Comparison of ENCODE assay signal across 32 cellular contexts in the genomic region with DNA sequence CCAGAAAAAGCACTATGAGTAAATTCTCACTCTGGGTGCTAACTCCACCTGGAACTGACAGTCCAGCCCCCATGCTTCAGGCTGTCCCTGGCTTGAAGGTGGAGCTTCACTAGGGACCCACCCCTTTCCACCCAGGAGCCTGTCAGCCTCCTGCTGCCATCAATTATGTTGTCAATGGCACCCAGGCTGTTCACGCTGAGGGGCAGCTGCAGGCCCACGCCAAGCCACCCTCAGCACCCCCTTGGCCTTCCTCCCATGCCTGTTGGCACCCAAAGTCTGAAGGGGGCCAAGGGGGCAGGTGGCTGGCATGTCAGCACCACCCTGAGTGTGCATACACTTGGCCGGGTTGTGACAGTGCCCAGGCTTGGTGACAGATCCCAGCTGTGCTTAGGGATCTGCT.
"Had no signal": no experiment of that assay in that cellular context is flagged by ENCODE, and none has a peak within 500 bp of the region (broad histone marks: within the 10 kb centered on the region; RNA-seq: fewer than 3 reads in every experiment).

No MANE protein-coding gene starts in this region.

- H3K27me3 ChIP-seq: brain microvascular endothelial cell, Peyer's patch had no signal

- H3K4me1 Mint-ChIP-seq: activated CD4-positive, alpha-beta memory T cell treated with anti-CD3 and anti-CD28 coated beads, Interleukin-2, amount 10 ng/mL, durations not matched to agents 7 days and 5 days; activated CD8-positive, alpha-beta memory T cell treated with anti-CD3 and anti-CD28 coated beads, Interleukin-2, amount 10 ng/mL, durations not matched to agents 7 days and 5 days; activated naive CD8-positive, alpha-beta T cell treated with anti-CD3 and anti-CD28 coated beads for 36 hours; activated T-helper 17 cell treated with anti-CD3 and anti-CD28 coated beads, Interleukin-2, amount 50 U/mL, for 72 hours had no signal

- H3K4me3 Mint-ChIP-seq: activated CD4-positive, alpha-beta memory T cell treated with anti-CD3 and anti-CD28 coated beads, Interleukin-2, amount 10 ng/mL, durations not matched to agents 7 days and 5 days; activated CD8-positive, alpha-beta memory T cell treated with anti-CD3 and anti-CD28 coated beads, Interleukin-2, amount 10 ng/mL, durations not matched to agents 7 days and 5 days; activated naive CD8-positive, alpha-beta T cell treated with anti-CD3 and anti-CD28 coated beads for 36 hours; activated T-cell treated with anti-CD3 and anti-CD28 coated beads, Interleukin-2, amount 50 U/mL, for 72 hours; activated T-helper 17 cell treated with anti-CD3 and anti-CD28 coated beads, Interleukin-2, amount 50 U/mL, for 72 hours had no signal

- H3K36me3 ChIP-seq: brain microvascular endothelial cell, Peyer's patch had no signal

- H3K9me3 Mint-ChIP-seq: activated naive CD8-positive, alpha-beta T cell treated with anti-CD3 and anti-CD28 coated beads for 36 hours had no signal

- H3K27me3 Mint-ChIP-seq: activated CD4-positive, alpha-beta memory T cell treated with anti-CD3 and anti-CD28 coated beads, Interleukin-2, amount 10 ng/mL, durations not matched to agents 7 days and 5 days; activated CD8-positive, alpha-beta memory T cell treated with anti-CD3 and anti-CD28 coated beads, Interleukin-2, amount 10 ng/mL, durations not matched to agents 7 days and 5 days; activated naive CD8-positive, alpha-beta T cell treated with anti-CD3 and anti-CD28 coated beads for 36 hours; activated T-helper 17 cell treated with anti-CD3 and anti-CD28 coated beads, Interleukin-2, amount 50 U/mL, for 72 hours had no signal

- H3K36me3 Mint-ChIP-seq: activated CD8-positive, alpha-beta memory T cell treated with anti-CD3 and anti-CD28 coated beads, Interleukin-2, amount 10 ng/mL, durations not matched to agents 7 days and 5 days; activated naive CD8-positive, alpha-beta T cell treated with anti-CD3 and anti-CD28 coated beads for 36 hours had no signal

- H3K9me3 ChIP-seq: Peyer's patch had no signal

- H3K4me3 ChIP-seq: Peyer's patch had no signal

- H3K27ac Mint-ChIP-seq: activated CD4-positive, alpha-beta memory T cell treated with anti-CD3 and anti-CD28 coated beads, Interleukin-2, amount 10 ng/mL, durations not matched to agents 7 days and 5 days; activated CD8-positive, alpha-beta memory T cell treated with anti-CD3 and anti-CD28 coated beads, Interleukin-2, amount 10 ng/mL, durations not matched to agents 7 days and 5 days; activated naive CD8-positive, alpha-beta T cell treated with anti-CD3 and anti-CD28 coated beads for 36 hours; activated T-cell treated with anti-CD3 and anti-CD28 coated beads, Interleukin-2, amount 50 U/mL, for 72 hours; activated T-helper 17 cell treated with anti-CD3 and anti-CD28 coated beads, Interleukin-2, amount 50 U/mL, for 72 hours had no signal

- H3K27ac ChIP-seq: brain microvascular endothelial cell, Peyer's patch, VCaP had no signal

- H3K4me1 ChIP-seq: Peyer's patch had no signal

- DNase-seq: activated CD4-positive, alpha-beta memory T cell treated with anti-CD3 and anti-CD28 coated beads, Interleukin-2, amount 10 ng/mL, durations not matched to agents 7 days and 5 days; activated CD4-positive, alpha-beta T cell treated with anti-CD3 and anti-CD28 coated beads for 1 hour; activated CD4-positive, alpha-beta T cell treated with anti-CD3 and anti-CD28 coated beads for 48 hours; activated CD4-positive, CD25-positive, alpha-beta regulatory T cell; activated CD8-positive, alpha-beta memory T cell treated with anti-CD3 and anti-CD28 coated beads for 24 hours; activated CD8-positive, alpha-beta memory T cell treated with anti-CD3 and anti-CD28 coated beads, Interleukin-2, amount 10 ng/mL, durations not matched to agents 7 days and 5 days; activated CD8-positive, alpha-beta memory T cell treated with anti-CD3 and anti-CD28 coated beads, Interleukin-2, amount 50 U/mL, for 48 hours; activated effector memory CD4-positive, alpha-beta T cell treated with anti-CD3 and anti-CD28 coated beads, Interleukin-2, amount 50 U/mL, for 16 hours; activated naive CD4-positive, alpha-beta T cell; activated naive CD4-positive, alpha-beta T cell treated with anti-CD3 and anti-CD28 coated beads, Interleukin-2, amount 50 U/mL, for 16 hours; activated naive CD8-positive, alpha-beta T cell treated with anti-CD3 and anti-CD28 coated beads for 36 hours; activated T-cell treated with anti-CD3 and anti-CD28 coated beads, Interleukin-2, amount 50 U/mL, for 72 hours; amniotic stem cell; aorta; brain microvascular endothelial cell; NCI-H1092 treated with DMSO at 0.1 percent for 48 hours; NCI-H1694; NCI-H1930; NCI-H2081 treated with DMSO at 0.1 percent for 48 hours; NCI-H345; NCI-H524 treated with DMSO at 0.1 percent for 48 hours; NCI-H748 treated with DMSO at 0.1 percent for 48 hours; NK-92 treated with Interleukin-12 subunit alpha and Interleukin-12 subunit beta, amount 100 ng/mL, for 24 hours; PC-3; Peyer's patch; RPMI8226; SW 1271; T-helper 1 cell; T-helper 2 cell; T-helper 9 cell had no signal

- ATAC-seq: activated CD8-positive, alpha-beta memory T cell treated with anti-CD3 and anti-CD28 coated beads, Interleukin-2, amount 10 ng/mL, durations not matched to agents 7 days and 5 days; activated T-cell treated with anti-CD3 and anti-CD28 coated beads, Interleukin-2, amount 50 U/mL, for 72 hours; activated T-helper 17 cell treated with anti-CD3 and anti-CD28 coated beads, Interleukin-2, amount 50 U/mL, for 72 hours; PC-3 had no signal
